ENCODE assay signal across 21 cellular contexts in genomic region chr15:90816401-90817116, GRCh38. TPM values are rescaled to one million over a fixed set of nuclear protein-coding genes. Genes with fewer than 3 reads are reported as not detected.
DNase-seq lines count a peak whose midpoint lies in the region; ATAC-seq and TF ChIP-seq lines count a peak whose summit lies in the region.
"Had no signal": no experiment of that assay in that cellular context is flagged by ENCODE, and none has a peak within 500 bp of the region (broad histone marks: within the 10 kb centered on the region; RNA-seq: fewer than 3 reads in every experiment).

No MANE protein-coding gene starts in this region.

- peaks cover 66% of the 10 kb centered on the region for H3K4me1 Mint-ChIP-seq in activated CD4-positive, alpha-beta memory T cell treated with anti-CD3 and anti-CD28 coated beads for 36 hours (ENCODE audit: low read depth)
- H3K4me1 Mint-ChIP-seq in stimulated activated naive CD8-positive, alpha-beta T cell treated with anti-CD3 and anti-CD28 coated beads, Interleukin-15, amount 100 ng/mL, for 72 hours: peaks cover 84% of the 10 kb centered on the region

- no peaks in the 10 kb centered on the region for H3K9me3 ChIP-seq in heart left ventricle
- H3K9me3 ChIP-seq: esophagus muscularis mucosa had no signal

- CTCF ChIA-PET in activated CD4-positive, alpha-beta memory T cell treated with anti-CD3 and anti-CD28 coated beads for 36 hours (lab: Charles Lee): interaction anchor here (0.8 to 2.8 kb wide), 5 partner anchors 14 to 169 kb away, joined by 4 to 12 read pairs (median 5); no protein-coding TSS in a partner anchor

- peak overlapping the region in 33 of 59 donors; percentile 2 to 94 (median 78) for H3K27ac ChIP-seq in dorsolateral prefrontal cortex
- no peak overlapping the region for H3K27ac ChIP-seq in heart left ventricle
- H3K27ac ChIP-seq: esophagus muscularis mucosa, VCaP had no signal

- POLR2A ChIA-PET in activated CD4-positive, alpha-beta memory T cell treated with anti-CD3 and anti-CD28 coated beads for 36 hours (lab: Charles Lee): interaction anchor here (1.0 to 2.9 kb wide), 7 partner anchors 13 to 66 kb away, joined by 3 to 32 read pairs (median 5); no protein-coding TSS in a partner anchor

- no peak overlapping the region for H3K4me3 Mint-ChIP-seq in activated CD4-positive, alpha-beta memory T cell treated with anti-CD3 and anti-CD28 coated beads for 36 hours
- peak overlapping the region; percentile 18 to 57 for H3K4me3 Mint-ChIP-seq in stimulated activated naive CD8-positive, alpha-beta T cell treated with anti-CD3 and anti-CD28 coated beads, Interleukin-15, amount 100 ng/mL, for 72 hours
- H3K4me3 Mint-ChIP-seq: stimulated activated naive CD8-positive, alpha-beta T cell treated with anti-CD3 and anti-CD28 coated beads, Interleukin-15, Interleukin-2, amounts not matched to agents 100 ng/mL and 50 ng/mL, for 24 hours had no signal

- H3K4me3 ChIP-seq in dorsolateral prefrontal cortex: no peak overlapping the region
- H3K4me3 ChIP-seq in heart left ventricle: no peak overlapping the region
- H3K4me3 ChIP-seq: esophagus muscularis mucosa had no signal

- H3K27ac Mint-ChIP-seq in activated CD4-positive, alpha-beta memory T cell treated with anti-CD3 and anti-CD28 coated beads for 36 hours: peak overlapping the region; percentile 88
- peak overlapping the region in 1 of 2 donors; percentile 85 for H3K27ac Mint-ChIP-seq in stimulated activated naive CD8-positive, alpha-beta T cell treated with anti-CD3 and anti-CD28 coated beads, Interleukin-15, amount 100 ng/mL, for 72 hours

- 90 to 93% (median 92%) methylated on average over 12 to 15 of the region's 15 CpGs for WGBS in heart left ventricle, 4 donors

- H3K27me3 Mint-ChIP-seq in activated CD4-positive, alpha-beta memory T cell treated with anti-CD3 and anti-CD28 coated beads for 36 hours: no peaks in the 10 kb centered on the region
- H3K27me3 Mint-ChIP-seq in stimulated activated naive CD8-positive, alpha-beta T cell treated with anti-CD3 and anti-CD28 coated beads, Interleukin-15, amount 100 ng/mL, for 72 hours: peaks cover 8% of the 10 kb centered on the region
- H3K27me3 Mint-ChIP-seq: stimulated activated naive CD8-positive, alpha-beta T cell treated with anti-CD3 and anti-CD28 coated beads, Interleukin-15, Interleukin-2, amounts not matched to agents 100 ng/mL and 50 ng/mL, for 24 hours had no signal

- H3K36me3 Mint-ChIP-seq in activated CD4-positive, alpha-beta memory T cell treated with anti-CD3 and anti-CD28 coated beads for 36 hours: peaks cover 36% of the 10 kb centered on the region

- H3K4me1 ChIP-seq in heart left ventricle: peaks cover 0 to 54% (median 11%) of the 10 kb centered on the region in 12 donors

- TF ChIP-seq CTCF in dorsolateral prefrontal cortex (IDR thresholded peaks at IDR 0.05 in 54 of 56, conservative IDR thresholded peaks at IDR 0.05 in 2 of 56; ENCODE audit: low read depth in 1 of 56, partially characterized antibody in 56 of 56): no peak
- no peak for TF ChIP-seq CTCF in heart left ventricle (IDR thresholded peaks at IDR 0.05)

- H3K27me3 ChIP-seq in dorsolateral prefrontal cortex (no peaks in the 10 kb centered on the region), heart left ventricle (no peaks in the 10 kb centered on the region)
- H3K27me3 ChIP-seq: esophagus muscularis mucosa had no signal

- ATAC-seq in stimulated activated naive CD8-positive, alpha-beta T cell treated with anti-CD3 and anti-CD28 coated beads, Interleukin-15, amount 100 ng/mL, for 72 hours: peak; percentile 42
- ATAC-seq in GM21717 (IDR thresholded peaks at IDR 0.05; ENCODE audit: unreplicated experiment) (no peak), heart left ventricle (no peak)
- ATAC-seq: left ventricle myocardium superior, right cardiac atrium had no signal

- H3K36me3 ChIP-seq in heart left ventricle: no peaks in the 10 kb centered on the region
- H3K36me3 ChIP-seq: esophagus muscularis mucosa had no signal

- TF ChIP-seq POLR2A in heart left ventricle (IDR thresholded peaks at IDR 0.05): no peak

- H3K9me3 Mint-ChIP-seq in activated CD4-positive, alpha-beta memory T cell treated with anti-CD3 and anti-CD28 coated beads for 36 hours: no peaks in the 10 kb centered on the region
- H3K9me3 Mint-ChIP-seq in stimulated activated naive CD8-positive, alpha-beta T cell treated with anti-CD3 and anti-CD28 coated beads, Interleukin-15, amount 100 ng/mL, for 72 hours: no peaks in the 10 kb centered on the region
- H3K9me3 Mint-ChIP-seq: stimulated activated naive CD8-positive, alpha-beta T cell treated with anti-CD3 and anti-CD28 coated beads, Interleukin-15, Interleukin-2, amounts not matched to agents 100 ng/mL and 50 ng/mL, for 24 hours had no signal

- DNase-seq in activated gamma-delta T cell treated with Interleukin-2 at 50 U/mL for 16 hours (peak; percentile 32), activated gamma-delta T cell (lab: John Stamatoyannopoulos, UW) (no peak), dorsolateral prefrontal cortex (no peak), Ammon's horn (ENCODE audit: low spot score) (no peak), heart left ventricle (no peak)
- DNase-seq in activated CD4-positive, alpha-beta memory T cell treated with anti-CD3 and anti-CD28 coated beads for 36 hours: no peak
- DNase-seq in stimulated activated naive CD8-positive, alpha-beta T cell treated with anti-CD3 and anti-CD28 coated beads, Interleukin-15, amount 100 ng/mL, for 72 hours: peak in 1 of 2 donors; percentile 50
- DNase-seq: caudate nucleus; effector CD4-positive, alpha-beta T cell; EL; IMR-90; left ventricle myocardium superior; NCI-H1048; NCI-H2029 treated with DMSO at 0.1 percent for 48 hours; nucleus accumbens; right cardiac atrium; RPMI8226 had no signal

- intact Hi-C loops in activated CD4-positive, alpha-beta memory T cell treated with anti-CD3 and anti-CD28 coated beads for 36 hours (cut with micrococcal nuclease): loop anchor here (5.0 kb wide), 1 partner anchor 116 kb away; the partner anchor contains the start of gene HDDC3
- intact Hi-C loops in dorsolateral prefrontal cortex (cut with DNase I) (no loop called here), heart left ventricle (cut with DNase I) (loop anchor here in 3 of 10 donors (2.0 to 5.0 kb wide), 2 partner anchors 20 to 56 kb away; no protein-coding TSS in a partner anchor)

RNA-seq across cellular contexts. Expression of gene FURIN, which starts 51.8 kb away (rescaled TPM):
- total RNA-seq in activated CD4-positive, alpha-beta memory T cell treated with anti-CD3 and anti-CD28 coated beads for 36 hours: 100 to 1,000 TPM; 576 to 590 TPM
- total RNA-seq in dorsolateral prefrontal cortex: 10 to 100 TPM; 28.0 to 73.1 (median 40.8) TPM
- total RNA-seq in heart left ventricle: 100 to 1,000 TPM in 2 of 9 donors, 10 to 100 TPM in 7; 38.7 to 122 (median 64.8) TPM
- polyA plus RNA-seq in heart left ventricle: 100 to 1,000 TPM in 1 of 2 donors, 10 to 100 TPM in 1; 37.2 to 174 TPM

Comparison
In these comparisons a context has a peak if more than half of its experiments do, and no peak if none do; other contexts are left out.
1. H3K27ac ChIP-seq: peak in dorsolateral prefrontal cortex (33 of 59); none in heart left ventricle (0 of 12).
2. RNA of gene FURIN, which starts 51.8 kb away (total RNA-seq): 576 to 590 TPM in activated CD4-positive, alpha-beta memory T cell treated with anti-CD3 and anti-CD28 coated beads for 36 hours; 38.7 to 122 TPM in heart left ventricle and 28.0 to 73.1 TPM in dorsolateral prefrontal cortex; every median in the first group is over 4 times any median in the second.